In genomic region chr9:78826521-78826920, GRCh38 we compare ENCODE assay signal across 24 cellular contexts.
DNase-seq lines count a peak whose midpoint lies in the region; ATAC-seq and TF ChIP-seq lines count a peak whose summit lies in the region.
"Had no signal": no experiment of that assay in that cellular context is flagged by ENCODE, and none has a peak within 500 bp of the region (broad histone marks: within the 10 kb centered on the region; RNA-seq: fewer than 3 reads in every experiment).

No MANE protein-coding gene starts in this region.

- H3K4me3 ChIP-seq in IMR-90 (ENCODE audit: insufficient read depth, low read depth, low read length) (no peak overlapping the region), foreskin fibroblast (ENCODE audit: low read depth in 1 of 2, low read length in 2 of 2) (no peak overlapping the region), GM23248 (no peak overlapping the region)
- H3K4me3 ChIP-seq in CD8-positive, alpha-beta memory T cell (ENCODE audit: low read length), result no peak overlapping the region
- H3K4me3 ChIP-seq: BLaER1, HAP-1 had no signal

- no CpG with 5 or more reads among the region's 3 CpGs for whole genome bisulfite sequencing in IMR-90 (ENCODE audit: extremely low coverage in 2 of 2, insufficient read length in 1 of 2), 2 experiments
- 52% methylated on average over 3 of the region's 3 CpGs for WGBS in GM23248 (ENCODE audit: low coverage in 1 of 2, low lambda C conversion rate in 2 of 2, missing lambda C conversion rate in 2 of 2), 2 experiments

- H3K9me1 ChIP-seq in IMR-90 (ENCODE audit: insufficient read depth, low read length), result no peaks in the 10 kb centered on the region

- no peak overlapping the region for H3K4ac ChIP-seq in IMR-90 (ENCODE audit: low read depth, low read length)

- H2BK20ac ChIP-seq in IMR-90 (ENCODE audit: low read depth, low read length), result no peak overlapping the region

- H3K27me3 Mint-ChIP-seq in CD8-positive, alpha-beta memory T cell, result no peaks in the 10 kb centered on the region
- H3K27me3 Mint-ChIP-seq: IgD-negative memory B cell had no signal

- H3K4me1 ChIP-seq in IMR-90 (ENCODE audit: control insufficient read depth, insufficient read depth, low read length), result no peaks in the 10 kb centered on the region
- H3K4me1 ChIP-seq in CD8-positive, alpha-beta memory T cell (ENCODE audit: insufficient read depth, low read length), result no peaks in the 10 kb centered on the region
- H3K4me1 ChIP-seq in GM23248 (ENCODE audit: insufficient read depth), result peaks cover 3% of the 10 kb centered on the region
- H3K4me1 ChIP-seq: BLaER1, HAP-1 had no signal

- H4K91ac ChIP-seq in IMR-90 (ENCODE audit: insufficient read depth, low read depth, low read length), result no peak overlapping the region

- TF ChIP-seq CTCF in IMR-90 (conservative IDR thresholded peaks at IDR 0.05; ENCODE audit: low read depth, low read length) (no peak), foreskin fibroblast (IDR thresholded peaks at IDR 0.05; ENCODE audit: low read depth, low read length) (no peak)

- POLR2A ChIA-PET in IMR-90 (lab: Charles Lee; ENCODE audit: unreplicated experiment), result no interaction called here
- POLR2A ChIA-PET in CD8-positive, alpha-beta memory T cell (lab: Charles Lee), result no interaction called here

- no peak overlapping the region for H2AFZ ChIP-seq in IMR-90 (replicated peaks; ENCODE audit: low read length, poor library complexity)
- H2AFZ ChIP-seq in GM23248, result no peak overlapping the region

- no peak overlapping the region for H3K23ac ChIP-seq in IMR-90 (ENCODE audit: low read depth, low read length)

- no peaks in the 10 kb centered on the region for H3K27me3 ChIP-seq in IMR-90 (ENCODE audit: control insufficient read depth, insufficient read depth, low read length)
- no peaks in the 10 kb centered on the region for H3K27me3 ChIP-seq in CD8-positive, alpha-beta memory T cell (ENCODE audit: insufficient read depth, low read length, poor library complexity, severe bottlenecking)
- H3K27me3 ChIP-seq in GM23248 (replicated peaks; ENCODE audit: insufficient read depth), result no peaks in the 10 kb centered on the region
- H3K27me3 ChIP-seq: BLaER1 had no signal

- H3K9me3 Mint-ChIP-seq in CD8-positive, alpha-beta memory T cell, result peaks cover 0 to 6% (median 0%) of the 10 kb centered on the region in 5 donors
- H3K9me3 Mint-ChIP-seq: CD4-positive, alpha-beta T cell; IgD-negative memory B cell; T-cell had no signal

- no peaks in the 10 kb centered on the region for H3K4me1 Mint-ChIP-seq in CD8-positive, alpha-beta memory T cell

- H3F3A ChIP-seq in GM23248 (ENCODE audit: insufficient read depth), result 0 out of 2 replicates have a peak, but pooled peaks cover 3% of the 10 kb centered on the region

- no peaks in the 10 kb centered on the region for H3K9me2 ChIP-seq in GM23248 (ENCODE audit: insufficient read depth)

- intact Hi-C loops in IMR-90 (cut with micrococcal nuclease), result loop anchor here (10.0 kb wide), 1 partner anchor 298 kb away; no protein-coding TSS in a partner anchor

- no peak overlapping the region for H2BK5ac ChIP-seq in IMR-90 (ENCODE audit: low read depth, low read length, poor library complexity, severe bottlenecking)

- H2BK15ac ChIP-seq in IMR-90 (ENCODE audit: low read depth, low read length), result no peak overlapping the region

- H3K4me3 Mint-ChIP-seq in CD8-positive, alpha-beta memory T cell, result no peak overlapping the region
- H3K4me3 Mint-ChIP-seq: CD4-positive, alpha-beta T cell; IgD-negative memory B cell; T-cell had no signal

- in situ Hi-C loops in IMR-90 (cut with MboI; ENCODE audit: low sequenced_read_pairs), result no loop called here
- in situ Hi-C loops in GM23248 (cut with MboI), result no loop called here

- H3K4me2 ChIP-seq in IMR-90 (ENCODE audit: low read depth, low read length), result no peak overlapping the region
- H3K4me2 ChIP-seq in GM23248 (ENCODE audit: unreplicated experiment), result no peak overlapping the region
- H3K4me2 ChIP-seq: BLaER1, KMS-11 had no signal

- H3K36me3 ChIP-seq in IMR-90 (ENCODE audit: control insufficient read depth, insufficient read depth, low read length) (no peaks in the 10 kb centered on the region), GM23248 (ENCODE audit: low read depth) (no peaks in the 10 kb centered on the region)
- H3K36me3 ChIP-seq in CD8-positive, alpha-beta memory T cell (ENCODE audit: insufficient read depth, low read length), result no peaks in the 10 kb centered on the region
- H3K36me3 ChIP-seq: BLaER1, HAP-1 had no signal

- no peak overlapping the region for H2AK9ac ChIP-seq in IMR-90 (replicated peaks; ENCODE audit: low read depth, low read length, poor library complexity)

- H3K79me1 ChIP-seq in IMR-90 (ENCODE audit: low read depth in 1 of 2, low read length in 2 of 2), result no peaks in the 10 kb centered on the region

- no peak for ATAC-seq in IMR-90 (ENCODE audit: low read depth)
- ATAC-seq: T-cell had no signal

- no peak overlapping the region for H3K56ac ChIP-seq in IMR-90 (ENCODE audit: extremely low read depth, insufficient read depth, low read length)

- BruUV-seq in IMR-90 (replicated peaks; lab: Mats Ljungman, UMichigan), result no TSS peak

- peak; percentile 5 for DNase-seq in NCI-H1694 treated with DMSO at 0.1 percent for 48 hours (lab: John Stamatoyannopoulos, UW)
- DNase-seq in NCI-H1694 (lab: John Stamatoyannopoulos, UW), result no peak
- no peak for DNase-seq in IMR-90
- peak; percentile 29 to 76 for DNase-seq in foreskin fibroblast
- DNase-seq in NCI-H146 (lab: John Stamatoyannopoulos, UW), result no peak
- no peak for DNase-seq in CD8-positive, alpha-beta memory T cell
- DNase-seq in GM23248, result no peak
- DNase-seq: CD4-positive, alpha-beta T cell; COR-L47; DMS79; EL; MM.1S; NCI-H1417 treated with DMSO at 0.1 percent for 48 hours; NCI-H1930; NCI-H2107; NCI-H446 treated with DMSO at 0.1 percent for 48 hours; NCI-H526; SHP77; T-cell had no signal

- no peak for TF ChIP-seq POLR2A in IMR-90 (IDR thresholded peaks at IDR 0.05; ENCODE audit: low read depth, low read length)

- H3K27ac ChIP-seq in IMR-90 (ENCODE audit: insufficient read depth, low read length) (no peak overlapping the region), GM23248 (no peak overlapping the region)
- no peak overlapping the region for H3K27ac ChIP-seq in CD8-positive, alpha-beta memory T cell (ENCODE audit: low read depth, low read length)
- H3K27ac ChIP-seq: BLaER1, KMS-11, RWPE1 had no signal

- H4K20me1 ChIP-seq in IMR-90 (ENCODE audit: insufficient read depth, low read length) (no peaks in the 10 kb centered on the region), GM23248 (ENCODE audit: insufficient read depth) (no peaks in the 10 kb centered on the region)
- H4K20me1 ChIP-seq: BLaER1 had no signal

- no peak overlapping the region for H4K8ac ChIP-seq in IMR-90 (ENCODE audit: low read depth in 2 of 2, low read length in 2 of 2)

- no peak for TF ChIP-seq RAD21 in IMR-90 (IDR thresholded peaks at IDR 0.05; ENCODE audit: low read length)

- H3K18ac ChIP-seq in IMR-90 (ENCODE audit: low read depth, low read length), result no peak overlapping the region

- H3K9ac ChIP-seq in IMR-90 (ENCODE audit: low read depth, low read length) (no peak overlapping the region), GM23248 (no peak overlapping the region)
- H3K9ac ChIP-seq: BLaER1, KMS-11 had no signal

- H3K9me3 ChIP-seq in IMR-90 (ENCODE audit: control insufficient read depth, insufficient read depth, low read length), result no peaks in the 10 kb centered on the region; the same call in 1 of the 2 replicates
- H3K9me3 ChIP-seq in CD8-positive, alpha-beta memory T cell (ENCODE audit: low read length), result no peaks in the 10 kb centered on the region
- H3K9me3 ChIP-seq in GM23248 (ENCODE audit: low read depth), result no peaks in the 10 kb centered on the region
- H3K9me3 ChIP-seq: BLaER1, HAP-1 had no signal

- H2BK120ac ChIP-seq in IMR-90 (ENCODE audit: low read depth, low read length), result 0 out of 2 replicates have a peak overlapping the region, but pooled peaks have one; percentile 16

- H3K36me3 Mint-ChIP-seq in CD8-positive, alpha-beta memory T cell, result no peaks in the 10 kb centered on the region
- H3K36me3 Mint-ChIP-seq: IgD-negative memory B cell, T-cell had no signal

- peak overlapping the region; percentile 74; the same call in 1 of the 2 replicates for H2AK5ac ChIP-seq in IMR-90 (ENCODE audit: low read depth, low read length)

- no peak overlapping the region for H4K5ac ChIP-seq in IMR-90 (ENCODE audit: low read depth, low read length)

- no peak overlapping the region for H3K14ac ChIP-seq in IMR-90 (replicated peaks; ENCODE audit: low read depth, low read length)

- no peaks in the 10 kb centered on the region for H3K79me2 ChIP-seq in GM23248 (ENCODE audit: insufficient read depth)

- dilution Hi-C loops in IMR-90 (cut with HindIII; ENCODE audit: low sequenced_read_pairs, unreplicated experiment), result no loop called here

- CTCF ChIA-PET in IMR-90 (lab: Yijun Ruan, JAX), result no interaction called here
- CTCF ChIA-PET in CD8-positive, alpha-beta memory T cell (lab: Charles Lee), result no interaction called here

- H3K27ac Mint-ChIP-seq in CD8-positive, alpha-beta memory T cell, result no peak overlapping the region
- H3K27ac Mint-ChIP-seq: CD4-positive, alpha-beta T cell; IgD-negative memory B cell; T-cell had no signal

TF ChIP-seq in IMR-90, 13 proteins besides CTCF, POLR2A, EP300 and RAD21:
- TF ChIP-seq, protein P1, sequence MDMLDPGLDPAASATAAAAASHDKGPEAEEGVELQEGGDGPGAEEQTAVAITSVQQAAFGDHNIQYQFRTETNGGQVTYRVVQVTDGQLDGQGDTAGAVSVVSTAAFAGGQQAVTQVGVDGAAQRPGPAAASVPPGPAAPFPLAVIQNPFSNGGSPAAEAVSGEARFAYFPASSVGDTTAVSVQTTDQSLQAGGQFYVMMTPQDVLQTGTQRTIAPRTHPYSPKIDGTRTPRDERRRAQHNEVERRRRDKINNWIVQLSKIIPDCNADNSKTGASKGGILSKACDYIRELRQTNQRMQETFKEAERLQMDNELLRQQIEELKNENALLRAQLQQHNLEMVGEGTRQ (IDR thresholded peaks at IDR 0.05; ENCODE audit: low read depth, low read length), result no peak
- TF ChIP-seq FOS (IDR thresholded peaks at IDR 0.05; ENCODE audit: low read depth, low read length) (no peak), RCOR1 (IDR thresholded peaks at IDR 0.05; ENCODE audit: insufficient replicate concordance, low read length) (no peak), RFX5 (IDR thresholded peaks at IDR 0.05; ENCODE audit: low read depth, low read length) (no peak)
- TF ChIP-seq, protein P2, sequence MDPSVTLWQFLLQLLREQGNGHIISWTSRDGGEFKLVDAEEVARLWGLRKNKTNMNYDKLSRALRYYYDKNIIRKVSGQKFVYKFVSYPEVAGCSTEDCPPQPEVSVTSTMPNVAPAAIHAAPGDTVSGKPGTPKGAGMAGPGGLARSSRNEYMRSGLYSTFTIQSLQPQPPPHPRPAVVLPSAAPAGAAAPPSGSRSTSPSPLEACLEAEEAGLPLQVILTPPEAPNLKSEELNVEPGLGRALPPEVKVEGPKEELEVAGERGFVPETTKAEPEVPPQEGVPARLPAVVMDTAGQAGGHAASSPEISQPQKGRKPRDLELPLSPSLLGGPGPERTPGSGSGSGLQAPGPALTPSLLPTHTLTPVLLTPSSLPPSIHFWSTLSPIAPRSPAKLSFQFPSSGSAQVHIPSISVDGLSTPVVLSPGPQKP (IDR thresholded peaks at IDR 0.05; ENCODE audit: borderline replicate concordance, low read depth, low read length), result no peak

Comparison
In these comparisons a context has a peak if more than half of its experiments do, and no peak if none do; other contexts are left out.
1. DNase-seq: peak in NCI-H1694 treated with DMSO at 0.1 percent for 48 hours (single experiment) and foreskin fibroblast (2 of 2); none in NCI-H1694 (single experiment), IMR-90 (single experiment), NCI-H146 (single experiment), CD8-positive, alpha-beta memory T cell (0 of 5) and GM23248 (single experiment).